23 cellular contexts compared by ENCODE assay signal in the genomic region with DNA sequence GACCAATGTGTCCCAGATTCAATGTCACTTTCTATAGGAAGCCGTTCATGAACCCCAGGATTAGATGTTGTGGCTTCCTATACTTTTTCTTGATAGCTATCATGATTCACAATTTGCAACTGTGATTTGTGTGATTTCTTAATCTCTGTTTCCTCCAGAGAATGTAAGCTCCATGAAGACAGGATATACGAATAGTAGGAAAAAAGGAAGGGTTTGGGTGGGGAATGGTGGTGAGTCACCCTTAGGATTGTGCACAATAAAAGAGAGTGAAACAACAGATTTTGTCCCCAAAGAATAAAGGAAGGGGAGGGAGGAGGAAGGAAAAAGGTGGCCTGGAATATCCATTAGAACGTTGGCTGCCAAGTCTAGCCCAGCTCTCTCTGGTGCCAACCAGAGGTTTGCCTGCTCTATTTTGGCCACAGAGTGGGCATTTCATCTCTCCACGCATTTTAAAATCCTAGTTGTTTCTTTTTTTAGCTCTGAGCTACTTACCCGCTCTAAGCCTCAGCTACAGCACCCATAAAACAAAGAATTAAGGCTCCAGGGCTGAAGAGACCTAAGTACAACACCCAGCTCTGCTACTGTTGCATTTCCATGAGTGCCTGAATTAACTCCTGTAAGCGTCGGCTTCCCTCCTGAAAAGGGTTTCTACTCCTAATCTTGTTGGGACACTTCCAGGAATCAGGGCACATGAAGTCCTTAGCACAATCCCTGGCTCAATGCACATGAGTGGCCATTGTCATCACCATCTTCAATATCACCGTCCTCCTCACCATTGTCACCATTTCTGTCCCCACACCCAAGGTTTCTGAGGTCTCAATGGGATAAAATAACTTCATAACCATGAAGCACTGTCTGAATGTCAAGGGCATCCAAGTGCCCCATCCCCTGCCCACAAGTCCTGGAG.
"Had no signal": no experiment of that assay in that cellular context is flagged by ENCODE, and none has a peak within 500 bp of the region (broad histone marks: within the 10 kb centered on the region; RNA-seq: fewer than 3 reads in every experiment).

No MANE protein-coding gene starts in this region.

- H3K27me3 ChIP-seq: adrenal gland, SJCRH30 had no signal

- H3K4me1 ChIP-seq: SJCRH30 had no signal

- DNase-seq: activated CD4-positive, alpha-beta memory T cell treated with anti-CD3 and anti-CD28 coated beads, Interleukin-2, amount 10 ng/mL, durations not matched to agents 7 days and 5 days; activated CD4-positive, alpha-beta T cell treated with anti-CD3 and anti-CD28 coated beads for 36 hours; activated CD4-positive, alpha-beta T cell treated with anti-CD3 and anti-CD28 coated beads, Interleukin-2, amount 50 U/mL, for 1 hour; activated gamma-delta T cell treated with Interleukin-2 at 50 U/mL for 16 hours; activated naive CD4-positive, alpha-beta T cell treated with anti-CD3 and anti-CD28 coated beads, Interleukin-2, amount 10 ng/mL, durations not matched to agents 7 days and 5 days; activated naive CD8-positive, alpha-beta T cell treated with anti-CD3 and anti-CD28 coated beads, Interleukin-2, amount 10 ng/mL, durations not matched to agents 7 days and 5 days; activated T-cell treated with anti-CD3 and anti-CD28 coated beads for 4 hours; activated T-cell treated with anti-CD3 and anti-CD28 coated beads, Interleukin-2, amount 50 U/mL, for 48 hours; adrenal gland; anterior cingulate cortex; caudate nucleus; NCI-H1092 treated with DMSO at 0.1 percent for 48 hours; NCI-H1417 treated with DMSO at 0.1 percent for 48 hours; NCI-H187; NCI-H2081 treated with DMSO at 0.1 percent for 48 hours; NCI-H446 treated with DMSO at 0.1 percent for 48 hours; NCI-H524 treated with DMSO at 0.1 percent for 48 hours; NCI-H748 treated with DMSO at 0.1 percent for 48 hours; SJCRH30; SK-N-SH; T-helper 1 cell had no signal

- H3K4me3 ChIP-seq: adrenal gland, SJCRH30 had no signal

- H3K9me3 ChIP-seq: adrenal gland, SJCRH30, SK-N-SH had no signal

- ATAC-seq: activated CD4-positive, alpha-beta T cell treated with anti-CD3 and anti-CD28 coated beads for 36 hours had no signal

- H3K4me2 ChIP-seq: KMS-11, SK-N-SH had no signal

- H3K9ac ChIP-seq: KMS-11, SK-N-SH had no signal

- H3K36me3 ChIP-seq: adrenal gland, SJCRH30 had no signal

- H3K27ac ChIP-seq: adrenal gland, KMS-11, SJCRH30, VCaP had no signal
